ENCODE assay signal across 9 cellular contexts in the genomic region with DNA sequence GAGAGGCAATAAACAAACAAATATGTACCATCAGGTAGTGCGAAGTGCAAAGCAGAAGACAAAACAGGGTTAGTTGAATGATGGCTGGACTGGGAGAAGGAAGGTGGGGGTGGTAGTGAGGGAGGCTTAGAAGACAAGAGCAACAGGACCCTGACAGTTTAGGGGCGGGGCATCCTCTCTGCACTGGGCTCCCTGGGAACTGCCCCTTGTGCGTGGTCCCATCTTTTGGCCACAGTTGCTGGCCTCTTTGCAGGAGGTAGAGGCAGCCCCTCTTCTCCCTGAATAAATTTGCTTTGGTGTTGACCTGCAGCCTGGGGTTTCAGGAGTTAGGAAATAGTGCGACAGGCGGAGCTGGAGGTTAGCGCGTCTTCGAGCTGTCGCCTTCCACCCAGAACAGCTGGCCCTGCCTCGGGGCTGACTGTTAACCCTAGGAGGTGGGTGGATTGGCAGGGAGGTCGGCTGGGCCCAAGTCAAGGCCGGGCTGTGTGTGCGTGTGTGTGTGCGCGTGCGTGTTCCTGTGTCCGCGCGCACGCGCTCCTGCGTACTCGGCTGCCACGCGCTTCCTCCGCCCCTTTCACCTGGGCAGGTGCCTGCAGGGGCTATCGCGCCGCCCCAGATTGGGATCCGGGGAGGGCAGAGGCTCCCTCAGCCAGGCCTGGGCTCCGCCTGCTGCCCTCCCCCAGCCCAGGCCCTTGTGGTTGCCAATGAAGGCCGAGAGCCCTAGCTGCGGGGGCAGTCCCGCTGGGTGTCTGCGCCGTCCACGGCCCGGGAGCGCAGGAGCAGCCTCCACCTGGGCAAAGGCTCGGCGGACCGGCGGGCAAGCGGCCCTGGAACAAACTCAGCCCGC.
A peak's percentile ranks its signal among the peaks of the same experiment; 100 is the strongest.
DNase-seq lines count a peak whose midpoint lies in the region; ATAC-seq and TF ChIP-seq lines count a peak whose summit lies in the region.
"Had no signal": no experiment of that assay in that cellular context is flagged by ENCODE, and none has a peak within 500 bp of the region (broad histone marks: within the 10 kb centered on the region; RNA-seq: fewer than 3 reads in every experiment).

No MANE protein-coding gene starts in this region.

- peaks cover 12% of the 10 kb centered on the region for H3K23me2 ChIP-seq in H9 (ENCODE audit: insufficient read length, low read depth, low read length, poor library complexity, severe bottlenecking)

- H4K91ac ChIP-seq in H9 (ENCODE audit: insufficient read length, low read depth, low read length): no peak overlapping the region

- no peak overlapping the region for H2AK5ac ChIP-seq in H9 (ENCODE audit: insufficient read length, low read length)

- no CpG with 5 or more reads among the region's 45 CpGs for WGBS in H9 (ENCODE audit: extremely low coverage, insufficient read length, low lambda C conversion rate)

- peaks cover 24 to 29% of the 10 kb centered on the region in 2 experiments for H3K4me1 Mint-ChIP-seq in H9

- H3K9me3 Mint-ChIP-seq in H9: no peaks in the 10 kb centered on the region

- intact Hi-C loops in left ventricle myocardium superior (cut with micrococcal nuclease): no loop called here

- H3K4ac ChIP-seq in H9 (ENCODE audit: low read depth, low read length): no peak overlapping the region

- no peak overlapping the region for H4K5ac ChIP-seq in H9 (ENCODE audit: insufficient read length, low read depth, low read length)

- no peak overlapping the region for H2BK12ac ChIP-seq in H9 (ENCODE audit: insufficient read length, low read depth, low read length)

- no peak overlapping the region for H3K23ac ChIP-seq in H9 (ENCODE audit: insufficient read length, low read depth, low read length)

- no peaks in the 10 kb centered on the region for H4K20me1 ChIP-seq in H9 (ENCODE audit: control insufficient read depth, insufficient read depth, insufficient read length)

- H3K36me3 ChIP-seq in rectal smooth muscle tissue (ENCODE audit: control insufficient read depth, insufficient read depth, low read length): no peaks in the 10 kb centered on the region

- H2BK120ac ChIP-seq in H9 (ENCODE audit: low read depth, low read length, poor library complexity, severe bottlenecking): no peak overlapping the region

- H2BK15ac ChIP-seq in H9 (ENCODE audit: low read depth, low read length): no peak overlapping the region

- TF ChIP-seq CTCF in H9 (conservative IDR thresholded peaks at IDR 0.05) (no peak), VCaP (conservative IDR thresholded peaks at IDR 0.05) (no peak)

- H3K4me3 ChIP-seq in rectal smooth muscle tissue (ENCODE audit: low read length): peak overlapping the region; percentile 27

- no peaks in the 10 kb centered on the region for H3K9me3 ChIP-seq in H9 (ENCODE audit: control insufficient read depth, low read depth, low read length)

- H3K56ac ChIP-seq in H9 (ENCODE audit: insufficient read length, low read depth, low read length): no peak overlapping the region

- H3K9ac ChIP-seq in H9 (ENCODE audit: extremely low read depth, insufficient read length, low read length): no peak overlapping the region
- H3K9ac ChIP-seq in rectal smooth muscle tissue (ENCODE audit: low read length): no peak overlapping the region

- no peak overlapping the region for H2BK20ac ChIP-seq in H9 (ENCODE audit: low read depth, low read length, poor library complexity, severe bottlenecking)

- peak; percentile 66 for ATAC-seq in left ventricle myocardium superior
- no peak for ATAC-seq in GM21423 (IDR thresholded peaks at IDR 0.05; ENCODE audit: unreplicated experiment)
- ATAC-seq: activated CD4-positive, CD25-positive, alpha-beta regulatory T cell treated with anti-CD3 and anti-CD28 coated beads, Interleukin-2, amount 50 U/mL, for 24 hours had no signal

- H3K27me3 Mint-ChIP-seq in H9 (ENCODE audit: low read depth): peaks cover 26% of the 10 kb centered on the region

- H3K27ac ChIP-seq in H9 (ENCODE audit: insufficient read length, low read depth, low read length) (no peak overlapping the region), VCaP (peak overlapping the region; percentile 75), rectal smooth muscle tissue (ENCODE audit: low read depth, low read length) (no peak overlapping the region)

- no peak overlapping the region for H3K18ac ChIP-seq in H9 (ENCODE audit: insufficient read length, low read depth, low read length)

- H3K27me3 ChIP-seq in H9 (ENCODE audit: insufficient read depth, low read length) (no peaks in the 10 kb centered on the region), rectal smooth muscle tissue (ENCODE audit: control insufficient read depth, insufficient read depth, low read length) (peaks cover 2% of the 10 kb centered on the region)

- peak overlapping the region; percentile 76 for H3K4me2 ChIP-seq in H9 (ENCODE audit: insufficient read depth, insufficient read length, low read length)

- no peaks in the 10 kb centered on the region for H3K79me2 ChIP-seq in H9 (ENCODE audit: insufficient read depth, low read length)

- H3K36me3 Mint-ChIP-seq in H9 (ENCODE audit: insufficient read depth in 1 of 3, low read depth in 3 of 3): no peaks in the 10 kb centered on the region

- H3K14ac ChIP-seq in H9 (ENCODE audit: insufficient read depth, low read length): no peak overlapping the region; the same call in 1 of the 2 replicates

- H4K8ac ChIP-seq in H9 (replicated peaks; ENCODE audit: insufficient read length, low read depth, low read length): no peak overlapping the region

- no peaks in the 10 kb centered on the region for H3K79me1 ChIP-seq in H9 (ENCODE audit: insufficient read depth, low read depth, low read length, poor library complexity, severe bottlenecking)

- H3K4me3 Mint-ChIP-seq in H9: peak overlapping the region; percentile 69 to 71

- no peak overlapping the region for H2BK5ac ChIP-seq in H9 (ENCODE audit: insufficient read length, low read length)

- H3T11ph ChIP-seq in H9 (ENCODE audit: low read length): no peak overlapping the region

- no peak overlapping the region for H3K27ac Mint-ChIP-seq in H9

- H2AFZ ChIP-seq in H9 (ENCODE audit: low read length): no peak overlapping the region

- peak; percentile 68 for DNase-seq in H9
- DNase-seq in left ventricle myocardium superior: peak; percentile 35
- no peak for DNase-seq in SKM-1 treated with dmso at 0.1 percent for 144 hours (lab: John Stamatoyannopoulos, UW; ENCODE audit: unreplicated experiment)
- DNase-seq in activated effector memory CD4-positive, alpha-beta T cell treated with anti-CD3 and anti-CD28 coated beads, Interleukin-2, amount 50 U/mL, for 16 hours: no peak
- DNase-seq in SK-N-DZ (ENCODE audit: low spot score): no peak

- H3K4me1 ChIP-seq in H9 (ENCODE audit: insufficient read depth, low read length): no peaks in the 10 kb centered on the region
- no peaks in the 10 kb centered on the region for H3K4me1 ChIP-seq in rectal smooth muscle tissue (ENCODE audit: control insufficient read depth, insufficient read depth, low read length)

Comparison
In these comparisons a context has a peak if more than half of its experiments do, and no peak if none do; other contexts are left out.
1. DNase-seq: peak in H9 (single experiment) and left ventricle myocardium superior (single experiment); none in SKM-1 treated with dmso at 0.1 percent for 144 hours (single experiment), activated effector memory CD4-positive, alpha-beta T cell treated with anti-CD3 and anti-CD28 coated beads, Interleukin-2, amount 50 U/mL, for 16 hours (single experiment) and SK-N-DZ (single experiment).